Comparison of ENCODE assay signal across 26 cellular contexts in the genomic region with DNA sequence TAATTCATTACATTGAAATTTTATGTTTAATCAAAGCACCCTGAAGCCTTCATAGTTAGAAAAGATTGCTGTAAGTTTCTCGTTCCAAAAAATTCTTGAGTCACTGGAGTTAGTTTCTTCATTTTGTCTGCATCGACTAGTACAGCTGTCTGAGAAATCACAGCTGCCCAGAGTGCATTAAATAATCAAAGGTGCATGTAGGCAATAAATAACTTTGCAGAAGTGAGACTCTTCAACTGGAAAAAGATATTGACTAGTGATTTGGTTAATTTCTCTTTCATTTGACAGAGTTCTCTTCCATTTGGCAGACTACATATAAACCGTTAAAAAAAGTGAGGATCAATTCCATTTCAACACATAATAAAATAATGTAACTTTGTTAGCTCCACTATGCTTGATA.
"Had no signal": no experiment of that assay in that cellular context is flagged by ENCODE, and none has a peak within 500 bp of the region (broad histone marks: within the 10 kb centered on the region; RNA-seq: fewer than 3 reads in every experiment).

No MANE protein-coding gene starts in this region.

- H3K4me1 ChIP-seq: breast epithelium, colonic mucosa, esophagus muscularis mucosa, left ventricle myocardium inferior, neural progenitor cell, uterus had no signal

- H3K4me3 ChIP-seq: breast epithelium, colonic mucosa, dorsolateral prefrontal cortex, esophagus muscularis mucosa, hepatocyte, left ventricle myocardium inferior, neural progenitor cell, uterus had no signal

- H3K36me3 ChIP-seq: breast epithelium, colonic mucosa, esophagus muscularis mucosa, left ventricle myocardium inferior, neural progenitor cell, uterus had no signal

- H3K79me2 ChIP-seq: hepatocyte had no signal

- ATAC-seq: activated T-cell treated with anti-CD3 and anti-CD28 coated beads, Interleukin-2, amount 50 U/mL, for 4 hours; effector memory CD8-positive, alpha-beta T cell; naive thymus-derived CD8-positive, alpha-beta T cell; sciatic nerve; stimulated activated effector memory CD8-positive, alpha-beta T cell treated with anti-CD3 and anti-CD28 coated beads, Interleukin-12 subunit alpha, Interleukin-12 subunit beta, amount 100 ng/mL, for 72 hours; stimulated activated naive CD8-positive, alpha-beta T cell treated with anti-CD3 and anti-CD28 coated beads, Interleukin-15, amount 100 ng/mL, for 72 hours had no signal

- H3K4me2 ChIP-seq: hepatocyte, neural progenitor cell had no signal

- DNase-seq: activated CD4-positive, alpha-beta T cell treated with anti-CD3 and anti-CD28 coated beads for 4 hours; activated CD4-positive, alpha-beta T cell treated with anti-CD3 and anti-CD28 coated beads, Interleukin-2, amount 50 U/mL, for 48 hours; activated CD4-positive, CD25-positive, alpha-beta regulatory T cell; activated CD8-positive, alpha-beta memory T cell treated with anti-CD3 and anti-CD28 coated beads, Interleukin-2, amount 50 U/mL, for 48 hours; activated naive CD4-positive, alpha-beta T cell treated with Interleukin-2 at 50 U/mL for 16 hours; activated naive CD8-positive, alpha-beta T cell treated with anti-CD3 and anti-CD28 coated beads for 36 hours; activated T-cell treated with anti-CD3 and anti-CD28 coated beads, Interleukin-2, amount 50 U/mL, for 4 hours; amniotic stem cell; colonic mucosa; dorsolateral prefrontal cortex; effector memory CD8-positive, alpha-beta T cell; glutamatergic neuron; left ventricle myocardium inferior; naive thymus-derived CD8-positive, alpha-beta T cell; posterior cingulate gyrus; small intestine; stimulated activated CD4-positive, alpha-beta T cell treated with anti-CD3 and anti-CD28 coated beads, Interleukin-2, amount 100 ng/mL, for 24 hours; stimulated activated naive CD8-positive, alpha-beta T cell treated with anti-CD3 and anti-CD28 coated beads, Interleukin-15, amount 100 ng/mL, for 72 hours; trophoblast cell; uterus had no signal

- H3K27me3 ChIP-seq: breast epithelium, colonic mucosa, dorsolateral prefrontal cortex, esophagus muscularis mucosa, hepatocyte, neural progenitor cell had no signal

- H3K9ac ChIP-seq: neural progenitor cell had no signal

- H3K27ac ChIP-seq: breast epithelium, colonic mucosa, esophagus muscularis mucosa, hepatocyte, left ventricle myocardium inferior, neural progenitor cell, uterus had no signal

- H3K9me3 ChIP-seq: breast epithelium, colonic mucosa, esophagus muscularis mucosa, left ventricle myocardium inferior, uterus had no signal

- H2AFZ ChIP-seq: hepatocyte, neural progenitor cell had no signal
